ENCODE assay signal across 17 cellular contexts in the genomic region with DNA sequence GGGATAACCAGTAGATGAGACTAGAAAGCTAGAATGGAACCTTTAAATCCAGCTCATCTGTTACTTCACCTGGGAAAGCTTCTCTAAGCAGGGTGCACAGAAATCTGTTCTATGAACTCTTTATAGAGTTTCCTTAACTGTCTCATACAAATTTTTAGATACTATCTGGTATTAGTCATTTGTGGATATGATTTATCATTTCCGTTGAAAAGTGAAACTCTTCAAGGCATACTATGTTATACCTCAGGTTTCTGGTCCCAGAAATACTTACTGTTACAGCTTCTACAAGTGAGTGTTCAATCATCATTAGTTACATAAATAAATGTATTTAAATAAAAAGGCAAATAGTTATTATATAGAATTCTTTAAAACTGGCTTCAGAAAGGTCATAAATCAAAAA.
DNase-seq lines count a peak whose midpoint lies in the region; ATAC-seq and TF ChIP-seq lines count a peak whose summit lies in the region.
"Had no signal": no experiment of that assay in that cellular context is flagged by ENCODE, and none has a peak within 500 bp of the region (broad histone marks: within the 10 kb centered on the region; RNA-seq: fewer than 3 reads in every experiment).

No MANE protein-coding gene starts in this region.

- DNase-seq in EH (ENCODE audit: low read depth) = peak; percentile 0
- DNase-seq in RWPE2 (ENCODE audit: low spot score) = no peak
- DNase-seq in caudate nucleus (lab: John Stamatoyannopoulos, UW) = no peak
- no peak for DNase-seq in NCI-H510A (lab: John Stamatoyannopoulos, UW)
- DNase-seq: activated CD4-positive, alpha-beta memory T cell treated with anti-CD3 and anti-CD28 coated beads for 36 hours; activated effector memory CD4-positive, alpha-beta T cell treated with anti-CD3 and anti-CD28 coated beads, Interleukin-2, amount 50 U/mL, for 16 hours; heart right ventricle; kidney glomerular epithelial cell; PC-9; substantia nigra had no signal

- H3K27ac ChIP-seq in RWPE2 (ENCODE audit: poor library complexity, severe bottlenecking) (peak overlapping the region; percentile 64), caudate nucleus (ENCODE audit: low read depth, low read length) (no peak overlapping the region)
- H3K27ac ChIP-seq: ascending aorta, coronary artery, heart right ventricle, PC-9 had no signal

- no peaks in the 10 kb centered on the region for H3K36me3 ChIP-seq in RWPE2 (ENCODE audit: low read depth)
- H3K36me3 ChIP-seq: ascending aorta, heart right ventricle had no signal

- no peak for TF ChIP-seq CTCF in RWPE2 (IDR thresholded peaks at IDR 0.05; ENCODE audit: poor library complexity, severe bottlenecking)

- H3K27me3 ChIP-seq in RWPE2 (ENCODE audit: insufficient read depth, poor library complexity, severe bottlenecking) = no peaks in the 10 kb centered on the region
- H3K27me3 ChIP-seq: ascending aorta, heart right ventricle had no signal

- no peak overlapping the region for H3K4me3 ChIP-seq in RWPE2 (ENCODE audit: severe bottlenecking)
- H3K4me3 ChIP-seq: ascending aorta, coronary artery, heart right ventricle, PC-9 had no signal

- peaks cover 29% of the 10 kb centered on the region for H3K4me1 ChIP-seq in RWPE2 (ENCODE audit: insufficient read depth, poor library complexity, severe bottlenecking)
- H3K4me1 ChIP-seq: ascending aorta, heart right ventricle had no signal

- H3K9me3 ChIP-seq in RWPE2 (ENCODE audit: severe bottlenecking) = no peaks in the 10 kb centered on the region
- H3K9me3 ChIP-seq: ascending aorta, heart right ventricle had no signal

- ATAC-seq in GM18868 (IDR thresholded peaks at IDR 0.05; ENCODE audit: unreplicated experiment) (peak; percentile 93), HG03025 (IDR thresholded peaks at IDR 0.05; ENCODE audit: low FRiP score, unreplicated experiment) (peak; percentile 64), RWPE2 (ENCODE audit: low read depth) (peak; percentile 98), HG03457 (IDR thresholded peaks at IDR 0.05; ENCODE audit: unreplicated experiment) (no peak), HG03039 (IDR thresholded peaks at IDR 0.05; ENCODE audit: unreplicated experiment) (no peak)
- ATAC-seq: esophagus mucosa, heart right ventricle had no signal

Comparison
In these comparisons a context has a peak if more than half of its experiments do, and no peak if none do; other contexts are left out.
1. ATAC-seq: peak in GM18868 (single experiment), HG03025 (single experiment) and RWPE2 (single experiment); none in HG03457 (single experiment) and HG03039 (single experiment).